1 cellular context compared by ENCODE assay signal in genomic region chr19:40809358-40810086, GRCh38.
TF ChIP-seq lines count a peak whose summit lies in the region.

No MANE protein-coding gene starts in this region.

TF ChIP-seq in A549, 52 proteins besides CTCF, POLR2A, EP300 and RAD21 (continued from another document):
- TF ChIP-seq CHD2 (IDR thresholded peaks at IDR 0.05; ENCODE audit: low read length, partially characterized antibody) (peak; percentile 16), POLR2AphosphoS2 (conservative IDR thresholded peaks at IDR 0.05; ENCODE audit: low read length) (no peak)
